Comparison of ENCODE assay signal across 20 cellular contexts in the genomic region with DNA sequence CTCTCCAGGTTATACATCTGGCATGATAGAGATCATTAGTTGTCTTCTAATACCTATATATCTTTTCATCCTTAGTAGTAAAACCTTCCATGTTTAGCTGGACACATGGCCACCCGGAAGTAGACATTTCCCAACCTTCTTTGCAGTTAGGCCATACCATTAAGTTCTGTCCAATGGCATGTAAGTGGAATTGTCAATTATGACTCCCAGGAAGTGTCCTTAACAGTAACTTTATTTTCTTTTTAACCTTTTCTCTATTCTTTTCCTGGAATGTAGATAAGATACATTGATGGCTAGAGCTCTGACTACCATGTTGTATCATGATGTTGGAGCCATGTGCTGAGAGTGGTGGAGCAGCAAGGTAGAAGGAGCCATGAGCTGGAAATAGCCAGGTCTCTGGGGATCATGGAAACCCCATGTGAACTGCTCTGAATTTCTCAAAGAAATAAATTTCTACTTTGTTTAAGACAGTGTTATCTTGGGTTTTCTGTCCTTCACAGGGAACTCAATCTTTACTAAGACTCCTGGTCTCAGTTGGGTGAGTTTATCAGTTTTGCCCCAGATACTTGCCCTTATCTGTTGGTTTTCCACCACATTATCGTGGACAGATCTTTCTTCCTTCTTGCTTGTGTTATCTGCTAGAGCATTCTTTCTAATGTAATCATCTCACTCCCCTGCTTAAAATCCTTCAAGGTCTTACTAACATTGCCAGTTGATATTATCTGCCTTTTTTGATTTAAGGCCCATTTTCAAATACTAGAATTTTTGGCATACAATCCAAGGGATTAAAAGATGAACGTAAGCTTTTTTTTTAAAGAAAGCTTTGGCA. TPM values are rescaled to one million over a fixed set of nuclear protein-coding genes. Genes with fewer than 3 reads are reported as not detected.
DNase-seq lines count a peak whose midpoint lies in the region.
"Had no signal": no experiment of that assay in that cellular context is flagged by ENCODE, and none has a peak within 500 bp of the region (broad histone marks: within the 10 kb centered on the region; RNA-seq: fewer than 3 reads in every experiment).

No MANE protein-coding gene starts in this region.

- no peak overlapping the region for H3K27ac ChIP-seq in mesendoderm (ENCODE audit: low read depth, low read length)
- H3K27ac ChIP-seq: GM23248 had no signal

- no peak overlapping the region for H3K23ac ChIP-seq in mesendoderm (ENCODE audit: low read length)

- H2BK120ac ChIP-seq in mesendoderm (ENCODE audit: low read depth, low read length) = no peak overlapping the region

- H3K79me2 ChIP-seq in mesendoderm (ENCODE audit: control insufficient read depth, insufficient read depth, low read length) = no peaks in the 10 kb centered on the region

- DNase-seq in EH (ENCODE audit: low read depth) = peak; percentile 11
- DNase-seq in OCI-M1 (lab: John Stamatoyannopoulos, UW) = peak; percentile 55
- DNase-seq in adipocyte (ENCODE audit: low read depth) = peak; percentile 37
- DNase-seq in mesendoderm = peak; percentile 71
- DNase-seq in NCI-H1105 treated with DMSO at 0.1 percent for 48 hours (lab: John Stamatoyannopoulos, UW) = no peak
- DNase-seq in nucleus accumbens (lab: John Stamatoyannopoulos, UW) = no peak
- no peak for DNase-seq in dermis blood vessel endothelial cell
- DNase-seq: BE2C; CD4-positive, alpha-beta T cell; DMS153; GM23248; MV-4-11; NCI-H1417; NCI-H187 treated with DMSO at 0.1 percent for 48 hours; NCI-H345; NCI-H524 treated with DMSO at 0.1 percent for 48 hours had no signal

- no peak overlapping the region for H3K56ac ChIP-seq in mesendoderm (ENCODE audit: low read length)

- no peaks in the 10 kb centered on the region for H3K27me3 ChIP-seq in adipocyte (replicated peaks; ENCODE audit: control insufficient read depth, insufficient read depth, low read length)
- no peaks in the 10 kb centered on the region for H3K27me3 ChIP-seq in mesendoderm (ENCODE audit: insufficient read depth, low read length, poor library complexity)
- H3K27me3 ChIP-seq: BE2C had no signal

- H3K4me3 ChIP-seq in adipocyte (ENCODE audit: low read length) = no peak overlapping the region
- H3K4me3 ChIP-seq in mesendoderm (ENCODE audit: low read length) = no peak overlapping the region
- H3K4me3 ChIP-seq: GM12878, GM23248, HAP-1 had no signal

- no peak overlapping the region for H3K4ac ChIP-seq in mesendoderm (ENCODE audit: low read depth, low read length)

- H3K9ac ChIP-seq in adipocyte (ENCODE audit: low read length) (no peak overlapping the region), mesendoderm (ENCODE audit: low read length) (no peak overlapping the region)
- H3K9ac ChIP-seq: GM23248 had no signal

- peaks cover 14% of the 10 kb centered on the region for H3K4me1 ChIP-seq in adipocyte (ENCODE audit: control insufficient read depth, insufficient read depth, low read length)
- no peaks in the 10 kb centered on the region for H3K4me1 ChIP-seq in mesendoderm (ENCODE audit: control insufficient read depth, low read depth, low read length)
- H3K4me1 ChIP-seq: BE2C, HAP-1 had no signal

- H2BK5ac ChIP-seq in mesendoderm (ENCODE audit: low read length) = no peak overlapping the region

- WGBS in mesendoderm (ENCODE audit: extremely low coverage, insufficient coverage, low lambda C conversion rate) = no CpG with 5 or more reads among the region's 3 CpGs

- H3K4me2 ChIP-seq in mesendoderm (ENCODE audit: low read length) = no peak overlapping the region

- no peak overlapping the region for H2BK15ac ChIP-seq in mesendoderm (replicated peaks; ENCODE audit: low read depth)

- no peaks in the 10 kb centered on the region for H3K9me3 ChIP-seq in adipocyte (ENCODE audit: control insufficient read depth, low read length)
- H3K9me3 ChIP-seq: BE2C, HAP-1 had no signal

- no peak overlapping the region for H4K8ac ChIP-seq in mesendoderm (ENCODE audit: low read depth, low read length)

- H3K36me3 ChIP-seq in adipocyte (ENCODE audit: control insufficient read depth, insufficient read depth, low read length, severe bottlenecking) = no peaks in the 10 kb centered on the region
- no peaks in the 10 kb centered on the region for H3K36me3 ChIP-seq in mesendoderm (ENCODE audit: control insufficient read depth, insufficient read depth, low read length)
- H3K36me3 ChIP-seq: BE2C, HAP-1 had no signal

- H3K18ac ChIP-seq in mesendoderm (ENCODE audit: low read length) = no peak overlapping the region

- H2AK5ac ChIP-seq in mesendoderm (ENCODE audit: low read length) = no peak overlapping the region

- no peak overlapping the region for H4K5ac ChIP-seq in mesendoderm (ENCODE audit: low read length)

- no peaks in the 10 kb centered on the region for H3K79me1 ChIP-seq in mesendoderm (ENCODE audit: low read length)

RNA-seq across cellular contexts. Expression of gene LTA4H, which starts 5.1 kb away (rescaled TPM):
- 120 TPM for polyA plus RNA-seq in mesendoderm (2013, experiment 1 of 2)
- polyA plus RNA-seq in mesendoderm (2013, experiment 2 of 2) = 121 TPM
- total RNA-seq in dermis blood vessel endothelial cell = 111 and 137 TPM in 2 replicates

RNA-seq across cellular contexts. Expression of gene HAL, which starts 44.4 kb away (rescaled TPM):
- 0.15 TPM for polyA plus RNA-seq in mesendoderm (2013, experiment 1 of 2)
- 0.18 TPM for polyA plus RNA-seq in mesendoderm (2013, experiment 2 of 2)
- total RNA-seq in dermis blood vessel endothelial cell = 0.14 and 0.17 TPM in 2 replicates
- total RNA-seq: A172, Daoy, GM23248 had no signal
- polyA plus RNA-seq: GM23248 had no signal

Comparison
In these comparisons a context has a peak if more than half of its experiments do, and no peak if none do; other contexts are left out.
1. DNase-seq: peak in EH (single experiment), OCI-M1 (single experiment), adipocyte (single experiment) and mesendoderm (single experiment); none in NCI-H1105 treated with DMSO at 0.1 percent for 48 hours (single experiment), nucleus accumbens (0 of 56) and dermis blood vessel endothelial cell (single experiment).